In genomic region chr16:49632111-49632797, GRCh38 we compare ENCODE assay signal across 14 cellular contexts.
"Had no signal": no experiment of that assay in that cellular context is flagged by ENCODE, and none has a peak within 500 bp of the region (broad histone marks: within the 10 kb centered on the region; RNA-seq: fewer than 3 reads in every experiment).

No MANE protein-coding gene starts in this region.

- H3K9me3 Mint-ChIP-seq: activated T-cell treated with anti-CD3 and anti-CD28 coated beads, Interleukin-2, amount 50 U/mL, for 24 hours; stimulated activated memory B cell treated with anti-CD40 and anti-IgM and Interleukin-4, amounts not matched to agents 10 μg/mL and 1 μg/mL and 100 μg/mL, for 72 hours had no signal

- H3K4me3 ChIP-seq: breast epithelium, prostate gland, right lobe of liver, spleen, tibial nerve had no signal

- H3K27me3 Mint-ChIP-seq: activated CD8-positive, alpha-beta memory T cell treated with anti-CD3 and anti-CD28 coated beads, Interleukin-2, amount 10 ng/mL, durations not matched to agents 7 days and 5 days; activated naive CD8-positive, alpha-beta T cell; activated T-cell treated with anti-CD3 and anti-CD28 coated beads, Interleukin-2, amount 50 U/mL, for 24 hours; stimulated activated memory B cell treated with anti-CD40 and anti-IgM and Interleukin-4, amounts not matched to agents 10 μg/mL and 1 μg/mL and 100 μg/mL, for 72 hours had no signal

- H3K27ac ChIP-seq: breast epithelium, prostate gland, right lobe of liver, spleen had no signal

- H3K9me3 ChIP-seq: breast epithelium, prostate gland, right lobe of liver had no signal

- H3K27ac Mint-ChIP-seq: activated CD8-positive, alpha-beta memory T cell treated with anti-CD3 and anti-CD28 coated beads, Interleukin-2, amount 10 ng/mL, durations not matched to agents 7 days and 5 days; activated naive CD8-positive, alpha-beta T cell; activated T-cell treated with anti-CD3 and anti-CD28 coated beads, Interleukin-2, amount 50 U/mL, for 24 hours; stimulated activated memory B cell treated with anti-CD40 and anti-IgM and Interleukin-4, amounts not matched to agents 10 μg/mL and 1 μg/mL and 100 μg/mL, for 72 hours; T-helper 17 cell had no signal

- H3K4me3 Mint-ChIP-seq: activated CD8-positive, alpha-beta memory T cell treated with anti-CD3 and anti-CD28 coated beads, Interleukin-2, amount 10 ng/mL, durations not matched to agents 7 days and 5 days; activated naive CD8-positive, alpha-beta T cell; activated T-cell treated with anti-CD3 and anti-CD28 coated beads, Interleukin-2, amount 50 U/mL, for 24 hours; stimulated activated memory B cell treated with anti-CD40 and anti-IgM and Interleukin-4, amounts not matched to agents 10 μg/mL and 1 μg/mL and 100 μg/mL, for 72 hours; T-helper 17 cell had no signal

- H3K36me3 ChIP-seq: breast epithelium, prostate gland, right lobe of liver had no signal

- H3K27me3 ChIP-seq: breast epithelium, right lobe of liver, spleen, tibial nerve had no signal

- ATAC-seq: activated CD8-positive, alpha-beta memory T cell treated with anti-CD3 and anti-CD28 coated beads, Interleukin-2, amount 10 ng/mL, durations not matched to agents 7 days and 5 days; right lobe of liver; stimulated activated memory B cell treated with anti-CD40 and anti-IgM and Interleukin-4, amounts not matched to agents 10 μg/mL and 1 μg/mL and 100 μg/mL, for 72 hours; T-helper 17 cell had no signal

- DNase-seq: activated CD4-positive, CD25-positive, alpha-beta regulatory T cell; activated CD8-positive, alpha-beta memory T cell treated with anti-CD3 and anti-CD28 coated beads, Interleukin-2, amount 10 ng/mL, durations not matched to agents 7 days and 5 days; activated effector memory CD4-positive, alpha-beta T cell treated with Interleukin-2 at 50 U/mL for 16 hours; activated T-cell treated with anti-CD3 and anti-CD28 coated beads, Interleukin-2, amount 50 U/mL, for 24 hours; erythroblast; right lobe of liver; stimulated activated CD4-positive, alpha-beta T cell treated with anti-CD3 and anti-CD28 coated beads, Interleukin-1b, Interleukin-23, amount 100 ng/mL, for 48 hours; T-helper 17 cell had no signal

- H3K36me3 Mint-ChIP-seq: activated CD8-positive, alpha-beta memory T cell treated with anti-CD3 and anti-CD28 coated beads, Interleukin-2, amount 10 ng/mL, durations not matched to agents 7 days and 5 days; activated naive CD8-positive, alpha-beta T cell; stimulated activated memory B cell treated with anti-CD40 and anti-IgM and Interleukin-4, amounts not matched to agents 10 μg/mL and 1 μg/mL and 100 μg/mL, for 72 hours had no signal

- H3K4me1 Mint-ChIP-seq: activated CD8-positive, alpha-beta memory T cell treated with anti-CD3 and anti-CD28 coated beads, Interleukin-2, amount 10 ng/mL, durations not matched to agents 7 days and 5 days; stimulated activated memory B cell treated with anti-CD40 and anti-IgM and Interleukin-4, amounts not matched to agents 10 μg/mL and 1 μg/mL and 100 μg/mL, for 72 hours; T-helper 17 cell had no signal

- H3K4me1 ChIP-seq: breast epithelium, prostate gland, right lobe of liver had no signal
